In genomic region chr1:211910136-211910884, GRCh38 we compare ENCODE assay signal across 20 cellular contexts.
"Had no signal": no experiment of that assay in that cellular context is flagged by ENCODE, and none has a peak within 500 bp of the region (broad histone marks: within the 10 kb centered on the region; RNA-seq: fewer than 3 reads in every experiment).

No MANE protein-coding gene starts in this region.

- H3K4me1 ChIP-seq: foreskin keratinocyte, lower lobe of right lung, neural progenitor cell, sigmoid colon had no signal

- ATAC-seq: naive thymus-derived CD4-positive, alpha-beta T cell had no signal

- H2AFZ ChIP-seq: neural progenitor cell had no signal

- H3K27ac ChIP-seq: coronary artery, foreskin keratinocyte, lower lobe of right lung, neural progenitor cell, sigmoid colon had no signal

- H3K27me3 ChIP-seq: neural progenitor cell, sigmoid colon had no signal

- H3K4me2 ChIP-seq: neural progenitor cell had no signal

- DNase-seq: activated CD4-positive, alpha-beta memory T cell treated with anti-CD3 and anti-CD28 coated beads for 36 hours; activated CD4-positive, alpha-beta T cell treated with anti-CD3 and anti-CD28 coated beads for 48 hours; activated CD4-positive, CD25-positive, alpha-beta regulatory T cell; activated naive CD4-positive, alpha-beta T cell treated with anti-CD3 and anti-CD28 coated beads for 36 hours; activated naive CD8-positive, alpha-beta T cell treated with anti-CD3 and anti-CD28 coated beads, Interleukin-2, amount 10 ng/mL, durations not matched to agents 7 days and 5 days; activated T-cell treated with anti-CD3 and anti-CD28 coated beads, Interleukin-2, amount 50 U/mL, for 48 hours; amygdala; cerebellar nuclear complex; erythroblast; foreskin keratinocyte; hippocampal formation; lower lobe of right lung; naive thymus-derived CD4-positive, alpha-beta T cell; posterior cingulate gyrus; sigmoid colon; stimulated activated CD4-positive, alpha-beta T cell treated with anti-CD3 and anti-CD28 coated beads, Interleukin-2, amount 100 ng/mL, for 48 hours; stimulated activated CD8-positive, alpha-beta memory T cell treated with anti-CD3 and anti-CD28 coated beads, Interleukin-4, amount 100 ng/mL, for 48 hours; stimulated activated naive B cell treated with anti-CD40 and anti-IgM and Interleukin-4, amounts not matched to agents 10 μg/mL and 1 μg/mL and 100 μg/mL, for 72 hours had no signal

- H3K36me3 ChIP-seq: lower lobe of right lung, neural progenitor cell, sigmoid colon had no signal

- H3K9me3 ChIP-seq: lower lobe of right lung, sigmoid colon had no signal

- H3K4me3 ChIP-seq: coronary artery, lower lobe of right lung, neural progenitor cell, sigmoid colon had no signal

- H3K9ac ChIP-seq: neural progenitor cell had no signal
